9 cellular contexts compared by ENCODE assay signal in genomic region chr13:22253107-22253506, GRCh38.
"Had no signal": no experiment of that assay in that cellular context is flagged by ENCODE, and none has a peak within 500 bp of the region (broad histone marks: within the 10 kb centered on the region; RNA-seq: fewer than 3 reads in every experiment).

No MANE protein-coding gene starts in this region.

- DNase-seq: GM23248, GOT3, H9, HCEC 1CT, Karpas-422, KBM-7 had no signal

- H3K27ac ChIP-seq: GM23248, KMS-11 had no signal

- H3K9ac ChIP-seq: GM23248, KMS-11 had no signal

- H3K4me3 ChIP-seq: GM23248 had no signal

- FAIRE-seq: H54, HTR-8/SVneo had no signal

- H2AFZ ChIP-seq: GM23248 had no signal

- H3K4me2 ChIP-seq: KMS-11 had no signal
